Comparison of ENCODE assay signal across 21 cellular contexts in genomic region chr3:123111640-123112039, GRCh38.
"Had no signal": no experiment of that assay in that cellular context is flagged by ENCODE, and none has a peak within 500 bp of the region (broad histone marks: within the 10 kb centered on the region; RNA-seq: fewer than 3 reads in every experiment).

No MANE protein-coding gene starts in this region.

- H3K4me3 ChIP-seq: colonic mucosa, esophagus squamous epithelium, gastroesophageal sphincter, hepatocyte, lung, ovary, right atrium auricular region, sigmoid colon, skin epidermis had no signal

- H3K36me3 ChIP-seq: ovary had no signal

- H3K4me1 ChIP-seq: colonic mucosa, sigmoid colon had no signal

- H3K9me3 Mint-ChIP-seq: naive thymus-derived CD4-positive, alpha-beta T cell; nephron progenitor cell had no signal

- H3K27me3 ChIP-seq: colonic mucosa, esophagus squamous epithelium, gastroesophageal sphincter, hepatocyte, ovary, right atrium auricular region, sigmoid colon had no signal

- ATAC-seq: gastroesophageal sphincter; left cardiac atrium; left ventricle myocardium superior; naive thymus-derived CD4-positive, alpha-beta T cell had no signal

- H3K4me3 Mint-ChIP-seq: nephron progenitor cell had no signal

- H3K4me2 ChIP-seq: hepatocyte had no signal

- DNase-seq: colonic mucosa; dermis blood vessel endothelial cell; esophagus squamous epithelium; foreskin fibroblast; head of caudate nucleus; kidney; left cardiac atrium; left ventricle myocardium superior; mesenchymal stem cell; naive thymus-derived CD4-positive, alpha-beta T cell; nephron progenitor cell; ovary; sigmoid colon; stimulated activated CD4-positive, alpha-beta T cell treated with anti-CD3 and anti-CD28 coated beads, Interleukin-2, amount 100 ng/mL, for 24 hours; stimulated activated naive CD4-positive, alpha-beta T cell treated with Interleukin-2 at 50 U/mL for 16 hours; trophoblast cell had no signal

- H3K27ac ChIP-seq: colonic mucosa, esophagus squamous epithelium, gastroesophageal sphincter, hepatocyte, ovary, right atrium auricular region, sigmoid colon, skin epidermis had no signal

- H2AFZ ChIP-seq: hepatocyte had no signal

- H3K9me3 ChIP-seq: colonic mucosa, esophagus squamous epithelium, gastroesophageal sphincter, ovary, right atrium auricular region, sigmoid colon had no signal

- H3K79me2 ChIP-seq: hepatocyte had no signal

- H3K27me3 Mint-ChIP-seq: naive thymus-derived CD4-positive, alpha-beta T cell had no signal

- H3K27ac Mint-ChIP-seq: naive thymus-derived CD4-positive, alpha-beta T cell; nephron progenitor cell had no signal
